In the genomic region with DNA sequence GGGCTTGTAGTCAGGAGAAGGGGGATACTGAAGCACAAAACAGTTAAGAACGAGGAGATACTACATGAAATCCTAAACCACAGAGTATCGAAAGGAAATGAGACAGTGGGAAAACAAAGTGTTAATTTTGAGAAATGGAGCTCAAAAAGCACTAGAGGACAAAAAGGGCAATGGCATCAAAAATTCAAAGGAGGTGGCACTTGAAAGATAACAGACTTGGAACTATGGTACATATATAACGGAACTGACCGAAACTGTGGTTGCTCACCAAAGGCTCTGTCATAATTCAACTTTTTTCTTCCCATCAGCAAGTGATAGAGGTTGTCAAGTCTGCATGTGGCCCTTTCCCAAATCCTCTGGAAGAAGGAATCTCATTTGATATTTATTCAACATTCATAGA, we compare ENCODE assay signal across 24 cellular contexts.
"Had no signal": no experiment of that assay in that cellular context is flagged by ENCODE, and none has a peak within 500 bp of the region (broad histone marks: within the 10 kb centered on the region; RNA-seq: fewer than 3 reads in every experiment).

No MANE protein-coding gene starts in this region.

- H2AFZ ChIP-seq: PC-9 had no signal

- H3K27me3 ChIP-seq: brain microvascular endothelial cell, cardiac muscle cell, MG63, SJCRH30 had no signal

- H3K36me3 ChIP-seq: brain microvascular endothelial cell, cardiac muscle cell, MG63, SJCRH30, WERI-Rb-1 had no signal

- H3K9me3 ChIP-seq: MG63, SJCRH30, SK-N-SH had no signal

- FAIRE-seq: colon had no signal

- H3K27ac ChIP-seq: cardiac muscle cell, PC-9, SJCRH30, WERI-Rb-1 had no signal

- H3K9ac ChIP-seq: SK-N-SH had no signal

- ATAC-seq: activated CD4-positive, alpha-beta T cell treated with anti-CD3 and anti-CD28 coated beads for 36 hours; activated T-cell treated with anti-CD3 and anti-CD28 coated beads, Interleukin-2, amount 50 U/mL, for 72 hours; Right ventricle myocardium inferior had no signal

- H3K4me2 ChIP-seq: PC-9, SK-N-SH had no signal

- H3K9me2 ChIP-seq: SK-N-SH had no signal

- DNase-seq: activated CD4-positive, alpha-beta memory T cell treated with anti-CD3 and anti-CD28 coated beads, Interleukin-2, amount 10 ng/mL, durations not matched to agents 7 days and 5 days; activated CD4-positive, alpha-beta T cell treated with anti-CD3 and anti-CD28 coated beads for 36 hours; activated CD4-positive, alpha-beta T cell treated with anti-CD3 and anti-CD28 coated beads, Interleukin-2, amount 50 U/mL, for 1 hour; activated gamma-delta T cell treated with Interleukin-2 at 50 U/mL for 16 hours; activated naive CD4-positive, alpha-beta T cell treated with anti-CD3 and anti-CD28 coated beads, Interleukin-2, amount 10 ng/mL, durations not matched to agents 7 days and 5 days; activated naive CD8-positive, alpha-beta T cell treated with anti-CD3 and anti-CD28 coated beads for 36 hours; activated T-cell treated with anti-CD3 and anti-CD28 coated beads, Interleukin-2, amount 50 U/mL, for 72 hours; brain microvascular endothelial cell; MG63; MV-4-11; NCI-H1092 treated with DMSO at 0.1 percent for 48 hours; NCI-H1436; NCI-H1694 treated with DMSO at 0.1 percent for 48 hours; NCI-H2029 treated with DMSO at 0.1 percent for 48 hours; NCI-H446; NCI-H524; PC-9; SJCRH30; SK-N-SH; T-helper 1 cell; WERI-Rb-1 had no signal

- H3K4me3 ChIP-seq: cardiac muscle cell, MG63, PC-9, SJCRH30 had no signal
